8 cellular contexts compared by ENCODE assay signal in the genomic region with DNA sequence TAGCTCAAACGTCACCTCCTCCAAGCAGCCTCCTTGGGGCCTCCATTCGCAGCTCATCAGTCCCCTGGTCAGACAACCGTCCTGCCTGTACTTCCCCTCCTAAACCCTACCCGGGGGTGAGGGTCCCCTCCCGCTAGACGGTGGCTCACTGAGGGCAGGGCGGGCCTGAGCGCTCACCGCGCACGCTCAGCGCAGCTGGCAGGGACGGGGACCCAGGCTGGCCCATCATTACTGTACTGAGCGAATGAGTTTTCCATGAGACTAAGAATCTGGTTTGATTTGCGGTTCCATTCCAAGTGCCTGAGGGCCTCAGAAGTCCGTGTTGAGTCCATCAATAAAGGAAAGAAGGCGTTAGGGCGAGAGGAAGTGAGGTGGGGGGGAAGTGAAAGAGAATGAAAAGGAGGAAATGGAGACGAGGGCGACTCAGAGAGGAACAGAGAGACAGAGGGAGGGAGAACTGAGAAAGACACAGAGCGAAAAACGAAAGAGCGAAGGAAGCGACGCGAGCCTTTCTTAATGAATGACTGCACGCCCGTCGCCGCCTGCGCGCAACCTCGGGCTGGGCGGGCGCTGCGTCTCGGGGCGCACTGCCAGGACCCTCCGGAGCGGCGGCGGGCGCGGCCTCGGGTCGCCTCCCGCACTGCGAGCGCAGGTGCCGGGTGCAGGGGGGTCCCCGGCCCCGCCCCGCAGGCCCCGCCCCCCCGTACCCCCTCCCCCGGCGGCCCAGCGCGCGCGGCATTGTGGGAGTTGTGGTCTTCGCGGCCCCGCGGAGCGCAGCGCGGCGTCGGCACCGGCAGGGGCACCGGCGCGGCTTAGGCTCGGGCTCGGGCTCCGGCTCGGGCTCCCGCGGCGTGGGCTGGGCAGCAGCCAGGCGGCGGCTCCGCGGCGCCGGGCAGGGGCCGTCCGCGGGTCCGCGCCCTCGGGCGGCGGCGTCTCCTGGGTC. TPM values are rescaled to one million over a fixed set of nuclear protein-coding genes. Genes with fewer than 3 reads are reported as not detected.
DNase-seq lines count a peak whose midpoint lies in the region; ATAC-seq and TF ChIP-seq lines count a peak whose summit lies in the region.

A gene with protein sequence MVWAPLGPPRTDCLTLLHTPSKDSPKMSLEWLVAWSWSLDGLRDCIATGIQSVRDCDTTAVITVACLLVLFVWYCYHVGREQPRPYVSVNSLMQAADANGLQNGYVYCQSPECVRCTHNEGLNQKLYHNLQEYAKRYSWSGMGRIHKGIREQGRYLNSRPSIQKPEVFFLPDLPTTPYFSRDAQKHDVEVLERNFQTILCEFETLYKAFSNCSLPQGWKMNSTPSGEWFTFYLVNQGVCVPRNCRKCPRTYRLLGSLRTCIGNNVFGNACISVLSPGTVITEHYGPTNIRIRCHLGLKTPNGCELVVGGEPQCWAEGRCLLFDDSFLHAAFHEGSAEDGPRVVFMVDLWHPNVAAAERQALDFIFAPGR (plus strand): TSS at position 746 of the 943 bp plus-strand sequence. CDS start 4,356 bp downstream, outside the sequence.

- peak; percentile 50 for DNase-seq in A172 (ENCODE audit: low spot score)
- DNase-seq in NCI-H226: peak; percentile 12
- DNase-seq in activated CD4-positive, CD25-positive, alpha-beta regulatory T cell treated with anti-CD3 and anti-CD28 coated beads, Interleukin-2, amount 50 U/mL, for 72 hours: peak; percentile 75
- DNase-seq in cerebellar cortex (ENCODE audit: low spot score): peak; percentile 68
- peak; percentile 85 for DNase-seq in left kidney (ENCODE audit: low read depth, low spot score)
- peak; percentile 67 to 72 for DNase-seq in stimulated activated CD4-positive, alpha-beta T cell treated with anti-CD3 and anti-CD28 coated beads, Interleukin-1b, Interleukin-23, amount 100 ng/mL, for 4 hours (ENCODE audit: low read depth in 2 of 2)

- peak; percentile 70 for ATAC-seq in HG03045 (IDR thresholded peaks at IDR 0.05; ENCODE audit: unreplicated experiment)

- peak; percentile 54 for TF ChIP-seq POLR2A in GM18526 (IDR thresholded peaks at IDR 0.05; ENCODE audit: extremely low read depth, insufficient read length)

RNA-seq across cellular contexts. Expression of the gene that starts here (rescaled TPM):
- total RNA-seq in A172 (2014; rRNA removed; shearing (Covaris generic)): 4.0 and 4.5 TPM in 2 replicates

Comparison
In these comparisons a context has a peak if more than half of its experiments do, and no peak if none do; other contexts are left out.
1. Peak in every context shown above with its lines: DNase-seq and ATAC-seq.
2. DNase-seq: peak in every context shown above with its lines; median percentile 85 in left kidney; 75 in activated CD4-positive, CD25-positive, alpha-beta regulatory T cell treated with anti-CD3 and anti-CD28 coated beads, Interleukin-2, amount 50 U/mL, for 72 hours; 70 in stimulated activated CD4-positive, alpha-beta T cell treated with anti-CD3 and anti-CD28 coated beads, Interleukin-1b, Interleukin-23, amount 100 ng/mL, for 4 hours; 68 in cerebellar cortex; 50 in A172; 12 in NCI-H226.